In genomic region chr13:29527511-29527910, GRCh38 we compare ENCODE assay signal across 35 cellular contexts.
"Had no signal": no experiment of that assay in that cellular context is flagged by ENCODE, and none has a peak within 500 bp of the region (broad histone marks: within the 10 kb centered on the region; RNA-seq: fewer than 3 reads in every experiment).

No MANE protein-coding gene starts in this region.

- ATAC-seq: activated CD8-positive, alpha-beta T cell treated with anti-CD3 and anti-CD28 coated beads for 36 hours; activated naive CD4-positive, alpha-beta T cell treated with anti-CD3 and anti-CD28 coated beads, Interleukin-2, amount 50 U/mL, for 72 hours; activated T-cell treated with anti-CD3 and anti-CD28 coated beads, Interleukin-2, amount 50 U/mL, for 72 hours; activated T-helper 17 cell treated with anti-CD3 and anti-CD28 coated beads, Interleukin-2, amount 50 U/mL, for 72 hours; body of pancreas; T-cell; T-helper 17 cell had no signal

- H3K27me3 ChIP-seq: adrenal gland, body of pancreas, brain microvascular endothelial cell, breast epithelium had no signal

- H3K9me3 ChIP-seq: adrenal gland, body of pancreas, breast epithelium had no signal

- FAIRE-seq: astrocyte, TTC549 had no signal

- H3K27me3 Mint-ChIP-seq: activated B cell treated with CpG ODN at 0.5 μM for 24 hours; activated CD4-positive, alpha-beta memory T cell treated with anti-CD3 and anti-CD28 coated beads for 36 hours; activated CD4-positive, alpha-beta T cell treated with anti-CD3 and anti-CD28 coated beads, Interleukin-2, amount 10 ng/mL, durations not matched to agents 24 days and 14 days; activated CD8-positive, alpha-beta T cell treated with anti-CD3 and anti-CD28 coated beads for 36 hours; activated naive CD8-positive, alpha-beta T cell treated with anti-CD3 and anti-CD28 coated beads for 36 hours; activated T-cell treated with anti-CD3 and anti-CD28 coated beads, Interleukin-2, amount 50 U/mL, for 24 hours; activated T-helper 17 cell treated with anti-CD3 and anti-CD28 coated beads, Interleukin-2, amount 50 U/mL, for 72 hours; T-cell; T-helper 17 cell had no signal

- H3K27ac Mint-ChIP-seq: activated B cell treated with CpG ODN at 0.5 μM for 24 hours; activated CD4-positive, alpha-beta memory T cell treated with anti-CD3 and anti-CD28 coated beads for 36 hours; activated CD4-positive, alpha-beta T cell treated with anti-CD3 and anti-CD28 coated beads, Interleukin-2, amount 10 ng/mL, durations not matched to agents 24 days and 14 days; activated CD8-positive, alpha-beta T cell treated with anti-CD3 and anti-CD28 coated beads for 36 hours; activated naive CD4-positive, alpha-beta T cell treated with anti-CD3 and anti-CD28 coated beads for 36 hours; activated naive CD8-positive, alpha-beta T cell treated with anti-CD3 and anti-CD28 coated beads for 36 hours; activated T-cell treated with anti-CD3 and anti-CD28 coated beads, Interleukin-2, amount 50 U/mL, for 24 hours; activated T-cell treated with anti-CD3 and anti-CD28 coated beads, Interleukin-2, amount 50 U/mL, for 72 hours; activated T-helper 1 cell treated with anti-CD3 and anti-CD28 coated beads, Interleukin-12 subunit alpha, Interleukin-12 subunit beta, Interleukin-2, Interleukin-4 antibody, amounts not matched to agents 30 ng/mL and 10 ng/mL and 1 ng/mL, durations not matched to agents 14 hours and 24 hours and 36 hours; activated T-helper 17 cell treated with anti-CD3 and anti-CD28 coated beads, Interleukin-2, amount 50 U/mL, for 72 hours; T-cell; T-helper 17 cell; T-helper 2 cell treated with Interferon-gamma antibody and Interleukin-4, amounts not matched to agents 5 μg/mL and 100 μg/mL, for 36 hours had no signal

- H3K27ac ChIP-seq: adrenal gland, body of pancreas, brain microvascular endothelial cell, breast epithelium, VCaP had no signal

- DNase-seq: activated B cell treated with CpG ODN at 0.5 μM for 24 hours; activated CD4-positive, alpha-beta memory T cell treated with anti-CD3 and anti-CD28 coated beads for 36 hours; activated CD4-positive, alpha-beta T cell treated with anti-CD3 and anti-CD28 coated beads for 4 hours; activated CD4-positive, alpha-beta T cell treated with anti-CD3 and anti-CD28 coated beads, Interleukin-2, amount 10 ng/mL, durations not matched to agents 24 days and 14 days; activated CD4-positive, alpha-beta T cell treated with anti-CD3 and anti-CD28 coated beads, Interleukin-2, amount 50 U/mL, for 1 hour; activated CD4-positive, alpha-beta T cell treated with anti-CD3 and anti-CD28 coated beads, Interleukin-2, amount 50 U/mL, for 4 hours; activated CD4-positive, CD25-positive, alpha-beta regulatory T cell treated with anti-CD3 and anti-CD28 coated beads, Interleukin-2, amount 50 U/mL, for 72 hours; activated CD8-positive, alpha-beta memory T cell treated with anti-CD3 and anti-CD28 coated beads, Interleukin-2, amount 50 U/mL, for 4 hours; activated CD8-positive, alpha-beta T cell treated with anti-CD3 and anti-CD28 coated beads for 36 hours; activated effector memory CD4-positive, alpha-beta T cell treated with anti-CD3 and anti-CD28 coated beads, Interleukin-2, amount 50 U/mL, for 16 hours; activated gamma-delta T cell treated with Interleukin-2 at 50 U/mL for 16 hours; activated naive CD4-positive, alpha-beta T cell; activated naive CD4-positive, alpha-beta T cell treated with anti-CD3 and anti-CD28 coated beads for 36 hours; activated naive CD4-positive, alpha-beta T cell treated with anti-CD3 and anti-CD28 coated beads, Interleukin-2, amount 50 U/mL, for 16 hours; activated naive CD8-positive, alpha-beta T cell treated with anti-CD3 and anti-CD28 coated beads for 36 hours; activated T-cell treated with anti-CD3 and anti-CD28 coated beads for 4 hours; activated T-cell treated with anti-CD3 and anti-CD28 coated beads, Interleukin-2, amount 50 U/mL, for 24 hours; activated T-cell treated with anti-CD3 and anti-CD28 coated beads, Interleukin-2, amount 50 U/mL, for 72 hours; adrenal gland; amniotic stem cell; aorta; body of pancreas; brain microvascular endothelial cell; central memory CD4-positive, alpha-beta T cell; T-cell; T-helper 17 cell; T-helper 9 cell had no signal

- H3K4me1 Mint-ChIP-seq: activated B cell treated with CpG ODN at 0.5 μM for 24 hours; activated naive CD8-positive, alpha-beta T cell treated with anti-CD3 and anti-CD28 coated beads for 36 hours; activated T-helper 17 cell treated with anti-CD3 and anti-CD28 coated beads, Interleukin-2, amount 50 U/mL, for 72 hours had no signal

- H3K4me3 Mint-ChIP-seq: activated B cell treated with CpG ODN at 0.5 μM for 24 hours; activated CD4-positive, alpha-beta memory T cell treated with anti-CD3 and anti-CD28 coated beads for 36 hours; activated CD4-positive, alpha-beta T cell treated with anti-CD3 and anti-CD28 coated beads, Interleukin-2, amount 10 ng/mL, durations not matched to agents 24 days and 14 days; activated CD8-positive, alpha-beta T cell treated with anti-CD3 and anti-CD28 coated beads for 36 hours; activated naive CD4-positive, alpha-beta T cell treated with anti-CD3 and anti-CD28 coated beads for 36 hours; activated naive CD8-positive, alpha-beta T cell treated with anti-CD3 and anti-CD28 coated beads for 36 hours; activated T-cell treated with anti-CD3 and anti-CD28 coated beads, Interleukin-2, amount 50 U/mL, for 24 hours; activated T-cell treated with anti-CD3 and anti-CD28 coated beads, Interleukin-2, amount 50 U/mL, for 72 hours; activated T-helper 1 cell treated with anti-CD3 and anti-CD28 coated beads, Interleukin-12 subunit alpha, Interleukin-12 subunit beta, Interleukin-2, Interleukin-4 antibody, amounts not matched to agents 30 ng/mL and 10 ng/mL and 1 ng/mL, durations not matched to agents 14 hours and 24 hours and 36 hours; activated T-helper 17 cell treated with anti-CD3 and anti-CD28 coated beads, Interleukin-2, amount 50 U/mL, for 72 hours; T-cell; T-helper 17 cell; T-helper 2 cell treated with Interferon-gamma antibody and Interleukin-4, amounts not matched to agents 5 μg/mL and 100 μg/mL, for 36 hours had no signal

- H3K9me3 Mint-ChIP-seq: activated B cell treated with CpG ODN at 0.5 μM for 24 hours; activated CD4-positive, alpha-beta memory T cell treated with anti-CD3 and anti-CD28 coated beads for 36 hours; activated CD4-positive, alpha-beta T cell treated with anti-CD3 and anti-CD28 coated beads, Interleukin-2, amount 10 ng/mL, durations not matched to agents 24 days and 14 days; activated CD8-positive, alpha-beta T cell treated with anti-CD3 and anti-CD28 coated beads for 36 hours; activated naive CD4-positive, alpha-beta T cell treated with anti-CD3 and anti-CD28 coated beads for 36 hours; activated naive CD4-positive, alpha-beta T cell treated with anti-CD3 and anti-CD28 coated beads, Interleukin-2, amount 50 U/mL, for 72 hours; activated naive CD8-positive, alpha-beta T cell treated with anti-CD3 and anti-CD28 coated beads for 36 hours; activated T-cell treated with anti-CD3 and anti-CD28 coated beads, Interleukin-2, amount 50 U/mL, for 24 hours; activated T-cell treated with anti-CD3 and anti-CD28 coated beads, Interleukin-2, amount 50 U/mL, for 72 hours; activated T-helper 1 cell treated with anti-CD3 and anti-CD28 coated beads, Interleukin-12 subunit alpha, Interleukin-12 subunit beta, Interleukin-2, Interleukin-4 antibody, amounts not matched to agents 30 ng/mL and 10 ng/mL and 1 ng/mL, durations not matched to agents 14 hours and 24 hours and 36 hours; activated T-helper 17 cell treated with anti-CD3 and anti-CD28 coated beads, Interleukin-2, amount 50 U/mL, for 72 hours; T-cell; T-helper 2 cell treated with Interferon-gamma antibody and Interleukin-4, amounts not matched to agents 5 μg/mL and 100 μg/mL, for 36 hours had no signal

- H3K4me3 ChIP-seq: adrenal gland, body of pancreas, breast epithelium had no signal

- H3K4me1 ChIP-seq: adrenal gland, body of pancreas, breast epithelium had no signal
